ENCODE assay signal across 8 cellular contexts in the genomic region with DNA sequence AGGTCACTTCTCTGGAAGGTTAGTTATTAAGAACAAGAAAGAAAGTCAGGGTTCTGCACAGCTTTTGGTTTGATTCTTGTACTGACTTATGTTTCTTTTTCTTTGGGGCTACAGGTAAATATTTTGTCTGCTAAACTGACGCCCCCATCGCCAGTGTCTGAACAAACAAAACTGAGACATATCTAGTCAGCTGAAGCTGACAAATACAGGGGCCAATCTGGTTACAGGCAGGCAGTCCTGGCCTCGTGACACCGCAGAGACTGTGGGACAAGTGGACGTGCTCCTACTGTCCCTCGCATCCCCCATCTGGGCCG.
A peak's percentile ranks its signal among the peaks of the same experiment; 100 is the strongest.
DNase-seq lines count a peak whose midpoint lies in the region; ATAC-seq, FAIRE-seq and TF ChIP-seq lines count a peak whose summit lies in the region.

No MANE protein-coding gene starts in this region.

- no peaks in the 10 kb centered on the region for H3K27me3 Mint-ChIP-seq in central memory CD8-positive, alpha-beta T cell

- H3K4me3 ChIP-seq in HUES6 (ENCODE audit: low read depth, low read length) (peak overlapping the region; percentile 89), mucosa of rectum (ENCODE audit: low read length in 2 of 2) (peak overlapping the region; percentile 97 to 98)

- H3K4me1 Mint-ChIP-seq in central memory CD8-positive, alpha-beta T cell, result peaks cover 30% of the 10 kb centered on the region

- no peak for TF ChIP-seq CTCF in 22Rv1 (IDR thresholded peaks at IDR 0.05)

- H3K36me3 ChIP-seq in HUES6 (ENCODE audit: control insufficient read depth, insufficient read depth, low read length) (peaks cover 2% of the 10 kb centered on the region; the same call in 1 of the 2 replicates), mucosa of rectum (ENCODE audit: control insufficient read depth in 2 of 2, insufficient read depth in 2 of 2, low read length in 2 of 2) (peaks cover 0 to 6% of the 10 kb centered on the region in 2 donors)

- H3K9ac ChIP-seq in HUES6 (ENCODE audit: low read length), result peak overlapping the region; percentile 85
- H3K9ac ChIP-seq in mucosa of rectum (ENCODE audit: low read depth in 1 of 2, low read length in 2 of 2), result peak overlapping the region; percentile 96 to 98

- peak overlapping the region; percentile 88 for H3K4me3 Mint-ChIP-seq in central memory CD8-positive, alpha-beta T cell

- no peaks in the 10 kb centered on the region for H3K9me3 Mint-ChIP-seq in central memory CD8-positive, alpha-beta T cell

- H3K4me1 ChIP-seq in HUES6 (ENCODE audit: control insufficient read depth, insufficient read depth, low read length), result peaks cover 3% of the 10 kb centered on the region; the same call in 1 of the 2 replicates
- peaks cover 4 to 16% of the 10 kb centered on the region in 2 donors for H3K4me1 ChIP-seq in mucosa of rectum (ENCODE audit: control insufficient read depth in 2 of 2, insufficient read depth in 2 of 2, low read length in 2 of 2)

- H3K9me3 ChIP-seq in HUES6 (ENCODE audit: control insufficient read depth, insufficient read depth, low read depth, low read length) (no peaks in the 10 kb centered on the region), mucosa of rectum (ENCODE audit: control insufficient read depth in 2 of 2, low read length in 2 of 2) (no peaks in the 10 kb centered on the region)

- no peak for DNase-seq in central memory CD8-positive, alpha-beta T cell (ENCODE audit: low spot score in 2 of 2)
- DNase-seq in RCC 7860 (ENCODE audit: low spot score), result no peak
- no peak for DNase-seq in stimulated activated CD8-positive, alpha-beta memory T cell treated with anti-CD3 and anti-CD28 coated beads, Interleukin-4, amount 100 ng/mL, for 48 hours
- no peak for DNase-seq in kidney glomerular epithelial cell (lab: John Stamatoyannopoulos, UW)

- H3K27ac Mint-ChIP-seq in central memory CD8-positive, alpha-beta T cell (ENCODE audit: low read depth), result peak overlapping the region; percentile 96

- no peak for ATAC-seq in central memory CD8-positive, alpha-beta T cell (replicated peaks; ENCODE audit: extremely low read depth, poor library complexity, severe bottlenecking)
- no peak for ATAC-seq in HG02759 (IDR thresholded peaks at IDR 0.05; ENCODE audit: unreplicated experiment)

- peaks cover 28% of the 10 kb centered on the region for H3K36me3 Mint-ChIP-seq in central memory CD8-positive, alpha-beta T cell (ENCODE audit: insufficient read depth)

- H3K27ac ChIP-seq in 22Rv1 (peak overlapping the region; percentile 81), HUES6 (ENCODE audit: low read depth, low read length) (peak overlapping the region; percentile 10; the same call in 1 of the 2 replicates), mucosa of rectum (ENCODE audit: low read depth in 2 of 2, low read length in 2 of 2) (peak overlapping the region; percentile 98)

- H3K27me3 ChIP-seq in HUES6 (ENCODE audit: control insufficient read depth, insufficient read depth, low read length) (no peaks in the 10 kb centered on the region), mucosa of rectum (ENCODE audit: control insufficient read depth in 2 of 2, insufficient read depth in 2 of 2, low read length in 2 of 2) (no peaks in the 10 kb centered on the region)

- no peak for FAIRE-seq in RCC 7860 (lab: Jason Lieb, UNC)

Comparison
In these comparisons a context has a peak if more than half of its experiments do, and no peak if none do; other contexts are left out.
1. H3K27ac ChIP-seq: peak in every context shown above with its lines; median percentile 98 in mucosa of rectum; 81 in 22Rv1; 10 in HUES6.